In the genomic region with DNA sequence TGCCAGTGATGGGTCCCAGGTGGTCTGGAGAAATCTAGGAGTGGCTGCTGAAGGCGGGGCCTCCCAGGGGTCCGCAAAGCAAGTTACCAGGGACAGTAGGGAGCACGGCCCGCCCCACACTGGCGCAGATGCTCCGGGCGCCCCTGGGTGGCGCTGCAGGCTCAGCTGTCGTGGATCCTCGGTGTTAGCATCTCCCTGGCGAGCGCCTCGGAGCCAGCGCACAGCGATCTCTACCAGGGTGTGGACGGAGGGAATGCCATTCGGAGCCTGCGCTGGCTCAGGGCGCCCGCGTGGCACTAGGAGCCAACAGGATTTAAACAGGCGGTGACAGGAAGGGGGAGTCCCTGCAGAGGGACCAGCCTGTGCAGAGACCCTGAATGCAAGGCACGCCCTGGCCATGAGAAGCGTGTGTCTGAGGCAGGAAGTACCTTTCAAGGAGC, we compare ENCODE assay signal across 1 cellular context.
TF ChIP-seq lines count a peak whose summit lies in the region.

No MANE protein-coding gene starts in this region.

TF ChIP-seq in neural cell, 6 proteins besides CTCF, POLR2A, EP300 and RAD21 (continued from another document):
- peak; percentile 37 for TF ChIP-seq POLR2AphosphoS5 (IDR thresholded peaks at IDR 0.05)
